Comparison of ENCODE assay signal across 17 cellular contexts in the genomic region with DNA sequence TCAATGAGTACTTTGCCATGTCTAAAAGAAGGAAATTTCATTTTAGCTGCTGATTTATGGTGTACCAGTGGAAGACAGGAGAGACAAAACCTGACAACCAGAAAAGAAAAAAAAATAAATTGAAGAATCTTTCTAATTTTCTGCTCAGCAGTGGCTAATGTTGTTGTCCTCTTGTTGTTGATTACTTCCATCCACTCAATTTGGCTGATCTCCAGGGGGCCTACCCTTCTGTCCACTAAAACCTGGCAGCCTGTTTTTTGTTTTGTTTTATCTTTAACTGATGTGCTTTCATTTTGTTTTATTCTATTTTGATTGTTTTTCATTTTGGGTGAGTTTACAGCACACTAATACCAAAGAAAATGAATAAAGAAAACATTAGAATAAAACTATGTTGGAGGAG. TPM values are rescaled to one million over a fixed set of nuclear protein-coding genes. Genes with fewer than 3 reads are reported as not detected.
A peak's percentile ranks its signal among the peaks of the same experiment; 100 is the strongest.
DNase-seq lines count a peak whose midpoint lies in the region; ATAC-seq, FAIRE-seq and TF ChIP-seq lines count a peak whose summit lies in the region.
"Had no signal": no experiment of that assay in that cellular context is flagged by ENCODE, and none has a peak within 500 bp of the region (broad histone marks: within the 10 kb centered on the region; RNA-seq: fewer than 3 reads in every experiment).

No MANE protein-coding gene starts in this region.

- H3K36me3 ChIP-seq in PC-3 (ENCODE audit: low read depth, low read length) (no peaks in the 10 kb centered on the region), endothelial cell of umbilical vein (ENCODE audit: control insufficient read depth in 2 of 2, extremely low read depth in 1 of 2, insufficient read depth in 2 of 2, low read length in 2 of 2) (peaks cover 4 to 9% of the 10 kb centered on the region in 2 experiments)

- FAIRE-seq in G401.6 (lab: Jason Lieb, UNC) (peak; percentile 67), endothelial cell of umbilical vein (lab: Jason Lieb, UNC) (no peak)

- no peaks in the 10 kb centered on the region for H3K27me3 Mint-ChIP-seq in osteocyte (ENCODE audit: unreplicated experiment)
- H3K27me3 Mint-ChIP-seq in activated T-helper 2 cell treated with anti-CD3 and anti-CD28 coated beads, Interferon-gamma antibody, Interleukin-2, Interleukin-4, amounts not matched to agents 10 μg/mL and 5 μg/mL and 100 μg/mL, durations not matched to agents 14 hours and 24 hours and 36 hours (ENCODE audit: low read depth), result no peaks in the 10 kb centered on the region
- H3K27me3 Mint-ChIP-seq: activated CD8-positive, alpha-beta T cell treated with anti-CD3 and anti-CD28 coated beads for 36 hours; memory B cell had no signal

- H3K9me3 Mint-ChIP-seq in osteocyte (ENCODE audit: unreplicated experiment), result peaks cover 7% of the 10 kb centered on the region
- no peaks in the 10 kb centered on the region for H3K9me3 Mint-ChIP-seq in activated T-helper 2 cell treated with anti-CD3 and anti-CD28 coated beads, Interferon-gamma antibody, Interleukin-2, Interleukin-4, amounts not matched to agents 10 μg/mL and 5 μg/mL and 100 μg/mL, durations not matched to agents 14 hours and 24 hours and 36 hours
- H3K9me3 Mint-ChIP-seq: activated CD8-positive, alpha-beta T cell treated with anti-CD3 and anti-CD28 coated beads for 36 hours; memory B cell had no signal

- H3K9me2 ChIP-seq in PC-3 (replicated peaks; ENCODE audit: low read length), result no peaks in the 10 kb centered on the region

- no peaks in the 10 kb centered on the region for H4K20me1 ChIP-seq in PC-3 (ENCODE audit: low read length)
- H4K20me1 ChIP-seq in endothelial cell of umbilical vein (replicated peaks; ENCODE audit: control insufficient read depth, extremely low read depth, insufficient read depth, low read length), result peaks cover 3% of the 10 kb centered on the region

- CTCF ChIA-PET in PC-3 (lab: Charles Lee), result no interaction called here
- CTCF ChIA-PET in endothelial cell of umbilical vein (lab: Charles Lee), result interaction anchor here (1.7 to 2.3 kb wide), 3 partner anchors 24 to 48 kb away, joined by 5 to 12 read pairs (median 6); no protein-coding TSS in a partner anchor

- intact Hi-C loops in PC-3 (cut with micrococcal nuclease) (loop anchor here (2.0 kb wide), 2 partner anchors 14 to 26 kb away; no protein-coding TSS in a partner anchor), endothelial cell of umbilical vein (cut with micrococcal nuclease) (loop anchor here (2.0 kb wide), 1 partner anchor 14 kb away; no protein-coding TSS in a partner anchor)
- intact Hi-C loops in activated T-helper 2 cell treated with anti-CD3 and anti-CD28 coated beads, Interferon-gamma antibody, Interleukin-2, Interleukin-4, amounts not matched to agents 10 μg/mL and 5 μg/mL and 100 μg/mL, durations not matched to agents 14 hours and 24 hours and 36 hours (cut with micrococcal nuclease), result no loop called here

- H3K27me3 ChIP-seq in PC-3 (ENCODE audit: low read length) (no peaks in the 10 kb centered on the region), endothelial cell of umbilical vein (ENCODE audit: control insufficient read depth in 2 of 2, insufficient read depth in 2 of 2, low read length in 2 of 2) (no peaks in the 10 kb centered on the region)

- TSS peak; percentile 54 for BruUV-seq in PC-3 (replicated peaks; lab: Mats Ljungman, UMichigan)
- BruUV-seq in endothelial cell of umbilical vein (replicated peaks; lab: Mats Ljungman, UMichigan), result no TSS peak

- POLR2A ChIA-PET in PC-3 (lab: Charles Lee; ENCODE audit: unreplicated experiment), result no interaction called here
- POLR2A ChIA-PET in endothelial cell of umbilical vein (lab: Charles Lee), result no interaction called here

- peaks cover 47% of the 10 kb centered on the region for H3K36me3 Mint-ChIP-seq in osteocyte (ENCODE audit: unreplicated experiment)
- H3K36me3 Mint-ChIP-seq in activated T-helper 2 cell treated with anti-CD3 and anti-CD28 coated beads, Interferon-gamma antibody, Interleukin-2, Interleukin-4, amounts not matched to agents 10 μg/mL and 5 μg/mL and 100 μg/mL, durations not matched to agents 14 hours and 24 hours and 36 hours (ENCODE audit: low read depth), result no peaks in the 10 kb centered on the region
- H3K36me3 Mint-ChIP-seq: memory B cell had no signal

- H3K4me2 ChIP-seq in PC-3 (ENCODE audit: low read length) (peak overlapping the region; percentile 63), endothelial cell of umbilical vein (ENCODE audit: insufficient read depth, low read length) (peak overlapping the region; percentile 67)

- H3K27ac ChIP-seq in PC-3 (ENCODE audit: low read length), result peak overlapping the region; percentile 96
- no peak overlapping the region for H3K27ac ChIP-seq in endothelial cell of umbilical vein (ENCODE audit: insufficient read depth, low read depth, low read length)
- H3K27ac ChIP-seq: C4-2B had no signal

- no peaks in the 10 kb centered on the region for H3K9me1 ChIP-seq in endothelial cell of umbilical vein (replicated peaks; ENCODE audit: control insufficient read depth, extremely low read depth, insufficient read depth, low read length)

- H3F3A ChIP-seq in PC-3 (ENCODE audit: low read length, unreplicated experiment), result peaks cover 17% of the 10 kb centered on the region

- H3K9me3 ChIP-seq in PC-3 (ENCODE audit: low read length), result no peaks in the 10 kb centered on the region
- no peaks in the 10 kb centered on the region for H3K9me3 ChIP-seq in endothelial cell of umbilical vein (replicated peaks; ENCODE audit: control insufficient read depth, insufficient read depth, low read length)

- H3K9ac ChIP-seq in PC-3 (ENCODE audit: low read length) (peak overlapping the region; percentile 78), endothelial cell of umbilical vein (replicated peaks; ENCODE audit: extremely low read depth, insufficient read depth, low read length) (no peak overlapping the region)

- H3K4me3 Mint-ChIP-seq in osteocyte (ENCODE audit: unreplicated experiment), result peak overlapping the region; percentile 46
- H3K4me3 Mint-ChIP-seq in activated T-helper 2 cell treated with anti-CD3 and anti-CD28 coated beads, Interferon-gamma antibody, Interleukin-2, Interleukin-4, amounts not matched to agents 10 μg/mL and 5 μg/mL and 100 μg/mL, durations not matched to agents 14 hours and 24 hours and 36 hours (ENCODE audit: low read depth), result no peak overlapping the region
- H3K4me3 Mint-ChIP-seq: activated CD8-positive, alpha-beta T cell treated with anti-CD3 and anti-CD28 coated beads for 36 hours; memory B cell had no signal

- peak overlapping the region; percentile 4; the same call in 1 of the 2 replicates for H2AFZ ChIP-seq in PC-3 (ENCODE audit: low read length)
- H2AFZ ChIP-seq in endothelial cell of umbilical vein (ENCODE audit: low read depth, low read length), result no peak overlapping the region

- TF ChIP-seq CTCF in PC-3 (conservative IDR thresholded peaks at IDR 0.05; ENCODE audit: low read depth, low read length) (no peak), endothelial cell of umbilical vein (IDR thresholded peaks at IDR 0.05; ENCODE audit: extremely low read depth in 1 of 2, insufficient read depth in 1 of 2, low read depth in 1 of 2, low read length in 2 of 2) (no peak), osteocyte (IDR thresholded peaks at IDR 0.05) (no peak)

- TF ChIP-seq POLR2A in endothelial cell of umbilical vein (IDR thresholded peaks at IDR 0.05; ENCODE audit: low read depth, low read length), result no peak

- H3K79me2 ChIP-seq in PC-3 (ENCODE audit: low read length) (no peaks in the 10 kb centered on the region), endothelial cell of umbilical vein (ENCODE audit: control insufficient read depth, insufficient read depth, low read length) (peaks cover 49% of the 10 kb centered on the region)

- DNase-seq in PC-3 (no peak), endothelial cell of umbilical vein (ENCODE audit: low read depth, low spot score) (no peak), osteocyte (ENCODE audit: extremely low spot score, unreplicated experiment) (no peak), islet precursor cell (no peak)
- no peak for DNase-seq in activated T-helper 2 cell treated with anti-CD3 and anti-CD28 coated beads, Interferon-gamma antibody, Interleukin-2, Interleukin-4, amounts not matched to agents 10 μg/mL and 5 μg/mL and 100 μg/mL, durations not matched to agents 14 hours and 24 hours and 36 hours (ENCODE audit: low spot score)
- DNase-seq: activated CD8-positive, alpha-beta T cell treated with anti-CD3 and anti-CD28 coated beads for 36 hours; aorta; cortex of kidney; DND-41; NCI-H1417; NCI-H2227 treated with DMSO at 0.1 percent for 48 hours; stimulated activated naive CD4-positive, alpha-beta T cell treated with Interleukin-2 at 50 U/mL for 16 hours had no signal

- dilution Hi-C loops in endothelial cell of umbilical vein (cut with MboI; ENCODE audit: extremely low pct_ligation_motif_present, low sequenced_read_pairs), result no loop called here

- H3K4me3 ChIP-seq in PC-3 (ENCODE audit: low read length) (peak overlapping the region; percentile 3; the same call in 1 of the 2 replicates), endothelial cell of umbilical vein (replicated peaks in 1 of 3; ENCODE audit: insufficient read depth in 1 of 3, low read depth in 1 of 3, low read length in 3 of 3) (no peak overlapping the region)

- H3K27ac Mint-ChIP-seq in osteocyte (ENCODE audit: unreplicated experiment), result peak overlapping the region; percentile 96
- no peak overlapping the region for H3K27ac Mint-ChIP-seq in activated T-helper 2 cell treated with anti-CD3 and anti-CD28 coated beads, Interferon-gamma antibody, Interleukin-2, Interleukin-4, amounts not matched to agents 10 μg/mL and 5 μg/mL and 100 μg/mL, durations not matched to agents 14 hours and 24 hours and 36 hours
- H3K27ac Mint-ChIP-seq: activated CD8-positive, alpha-beta T cell treated with anti-CD3 and anti-CD28 coated beads for 36 hours; memory B cell had no signal

- peaks cover 70% of the 10 kb centered on the region for H3K4me1 Mint-ChIP-seq in osteocyte (ENCODE audit: unreplicated experiment)
- no peaks in the 10 kb centered on the region for H3K4me1 Mint-ChIP-seq in activated T-helper 2 cell treated with anti-CD3 and anti-CD28 coated beads, Interferon-gamma antibody, Interleukin-2, Interleukin-4, amounts not matched to agents 10 μg/mL and 5 μg/mL and 100 μg/mL, durations not matched to agents 14 hours and 24 hours and 36 hours (ENCODE audit: low read depth)
- H3K4me1 Mint-ChIP-seq: memory B cell had no signal

- peaks cover 52% of the 10 kb centered on the region for H3K4me1 ChIP-seq in PC-3 (ENCODE audit: insufficient read depth, low read length)
- peaks cover 47% of the 10 kb centered on the region for H3K4me1 ChIP-seq in endothelial cell of umbilical vein (ENCODE audit: control insufficient read depth, extremely low read depth, insufficient read depth, low read length)

- ATAC-seq in PC-3, result no peak
- ATAC-seq in GM21786 (IDR thresholded peaks at IDR 0.05; ENCODE audit: unreplicated experiment), result no peak
- ATAC-seq: activated CD8-positive, alpha-beta T cell treated with anti-CD3 and anti-CD28 coated beads for 36 hours; HCT116 had no signal

RNA-seq across cellular contexts. Expression of gene TFPI, which starts 27.5 kb away (rescaled TPM):
- total RNA-seq in PC-3 (2014; rRNA removed), result 15.0 and 16.0 TPM in 2 replicates
- 266 and 286 TPM in 2 replicates for total RNA-seq in endothelial cell of umbilical vein
- polyA plus RNA-seq in endothelial cell of umbilical vein, result 138 and 177 TPM in 2 replicates
- 185 and 186 TPM in 2 replicates for polyA plus RNA-seq in endothelial cell of umbilical vein (2011; cell fraction: cytosol; rRNA removed)
- 210 and 230 TPM in 2 replicates for polyA plus RNA-seq in endothelial cell of umbilical vein (2011; cell fraction: nucleus; rRNA removed)
- polyA plus RNA-seq in endothelial cell of umbilical vein (2012), result 245 and 277 TPM in 2 replicates
- 332 and 378 TPM in 2 replicates for polyA minus RNA-seq in endothelial cell of umbilical vein
- 21.1 TPM for polyA minus RNA-seq in endothelial cell of umbilical vein (2011; cell fraction: cytosol; rRNA and poly(A)+ RNA removed)
- 645 and 1,049 TPM in 2 replicates for polyA minus RNA-seq in endothelial cell of umbilical vein (2011; cell fraction: nucleus; rRNA and poly(A)+ RNA removed)
- total RNA-seq in osteocyte, result 325 and 334 TPM in 2 replicates
- total RNA-seq in activated T-helper 2 cell treated with anti-CD3 and anti-CD28 coated beads, Interferon-gamma antibody, Interleukin-2, Interleukin-4, amounts not matched to agents 10 μg/mL and 5 μg/mL and 100 μg/mL, durations not matched to agents 14 hours and 24 hours and 36 hours, result 0.41 and 0.50 TPM in 2 replicates
- total RNA-seq: activated CD8-positive, alpha-beta T cell treated with anti-CD3 and anti-CD28 coated beads for 36 hours had no signal

Comparison
In these comparisons a context has a peak if more than half of its experiments do, and no peak if none do; other contexts are left out.
1. RNA of gene TFPI, which starts 27.5 kb away (total RNA-seq): 325 to 334 TPM in osteocyte and 266 to 286 TPM in endothelial cell of umbilical vein; 15.0 to 16.0 TPM in PC-3 and 0.41 to 0.50 TPM in activated T-helper 2 cell treated with anti-CD3 and anti-CD28 coated beads, Interferon-gamma antibody, Interleukin-2, Interleukin-4, amounts not matched to agents 10 μg/mL and 5 μg/mL and 100 μg/mL, durations not matched to agents 14 hours and 24 hours and 36 hours; every median in the first group is over 10 times any median in the second.